Comparison of ENCODE assay signal across 8 cellular contexts in the genomic region with DNA sequence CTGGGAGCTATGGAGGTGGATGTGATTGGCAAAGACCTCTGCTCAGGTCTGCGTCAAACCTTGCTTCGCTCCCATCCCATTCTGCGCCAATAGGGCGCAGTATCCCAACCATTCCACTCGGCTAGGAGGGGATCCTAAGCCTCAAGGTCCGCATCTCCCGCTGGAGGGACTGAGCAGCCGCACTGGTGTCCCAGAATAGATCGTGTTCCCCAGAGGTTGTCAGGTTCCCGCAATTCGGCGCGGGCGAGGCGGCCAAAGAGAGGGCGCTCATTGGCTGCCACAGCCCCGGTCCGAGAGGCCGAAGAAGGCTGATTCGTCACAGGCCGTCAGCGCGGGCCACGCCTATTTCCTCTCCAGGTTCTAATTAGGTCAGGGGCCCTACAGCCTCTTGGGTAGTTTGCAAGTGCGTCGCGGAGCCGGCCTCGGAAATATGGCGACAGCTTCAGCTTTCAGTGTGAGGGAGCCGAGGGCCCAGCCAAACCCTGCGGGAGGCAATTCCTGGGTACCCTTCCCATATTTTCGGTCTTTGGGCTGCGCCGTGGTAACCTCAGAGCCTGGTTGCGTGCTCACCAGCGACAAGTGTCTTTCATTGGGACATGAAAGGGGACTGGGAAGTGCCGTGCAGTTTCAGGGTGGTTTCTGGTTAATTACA. TPM values are rescaled to one million over a fixed set of nuclear protein-coding genes. Genes with fewer than 3 reads are reported as not detected.
DNase-seq lines count a peak whose midpoint lies in the region; ATAC-seq and TF ChIP-seq lines count a peak whose summit lies in the region.

No MANE protein-coding gene starts in this region.

- H3K27ac ChIP-seq in caudate nucleus (ENCODE audit: low read depth, low read length), result peak overlapping the region; percentile 95

- CTCF ChIA-PET in WTC11 (lab: Charles Lee), result interaction anchor here (0.9 to 4.4 kb wide), 24 partner anchors 9 to 555 kb away, joined by 3 to 25 read pairs (median 6); a partner anchor contains a TSS

- in situ Hi-C loops in GM13976 (cut with MboI; ENCODE audit: low sequenced_read_pairs, unreplicated experiment), result no loop called here

- TF ChIP-seq CTCF in GM13976 (IDR thresholded peaks at IDR 0.05; ENCODE audit: borderline replicate concordance, control extremely low read depth, extremely low read depth, insufficient read depth, missing control alignments) (no peak), WTC11 (IDR thresholded peaks at IDR 0.05) (no peak)

- POLR2A ChIA-PET in WTC11 (lab: Charles Lee), result interaction anchor here (1.0 to 1.8 kb wide), 5 partner anchors 15 to 293 kb away, joined by 3 to 9 read pairs (median 3); a partner anchor contains a TSS

- H3K27ac Mint-ChIP-seq in WTC11, result peak overlapping the region; percentile 97

- DNase-seq in GM13976 (ENCODE audit: low spot score) (peak; percentile 96), NCI-H2029 (lab: John Stamatoyannopoulos, UW) (peak; percentile 76), WTC11 (ENCODE audit: low spot score) (peak; percentile 97), caudate nucleus (lab: John Stamatoyannopoulos, UW) (peak in 60 of 61 donors; percentile 57 to 100 (median 89)), inferior parietal cortex (ENCODE audit: extremely low spot score) (peak; percentile 91), HuH-7 (ENCODE audit: low spot score) (no peak)
- DNase-seq in stimulated activated CD4-positive, alpha-beta T cell treated with anti-CD3 and anti-CD28 coated beads, Interleukin-12 subunit alpha, Interleukin-12 subunit beta, amount 100 ng/mL, for 24 hours (ENCODE audit: low read depth in 2 of 2), result peak; percentile 84 to 92

- peaks cover 78% of the 10 kb centered on the region for H3K27me3 Mint-ChIP-seq in WTC11 (ENCODE audit: low read depth)

- H3K9me3 Mint-ChIP-seq in WTC11, result peaks cover 10% of the 10 kb centered on the region

- H3K4me1 Mint-ChIP-seq in WTC11, result 0 out of 2 replicates have a peak, but pooled peaks cover 7% of the 10 kb centered on the region

- H3K36me3 Mint-ChIP-seq in WTC11, result no peaks in the 10 kb centered on the region

- ATAC-seq in HG02763 (IDR thresholded peaks at IDR 0.05; ENCODE audit: unreplicated experiment), result peak; percentile 100
- ATAC-seq in WTC11, result peak; percentile 96

- peak overlapping the region; percentile 78 for H3K4me3 Mint-ChIP-seq in WTC11

TF ChIP-seq in WTC11, 78 proteins besides CTCF, POLR2A, EP300 and RAD21 (continues in another document):
- TF ChIP-seq, protein P1, sequence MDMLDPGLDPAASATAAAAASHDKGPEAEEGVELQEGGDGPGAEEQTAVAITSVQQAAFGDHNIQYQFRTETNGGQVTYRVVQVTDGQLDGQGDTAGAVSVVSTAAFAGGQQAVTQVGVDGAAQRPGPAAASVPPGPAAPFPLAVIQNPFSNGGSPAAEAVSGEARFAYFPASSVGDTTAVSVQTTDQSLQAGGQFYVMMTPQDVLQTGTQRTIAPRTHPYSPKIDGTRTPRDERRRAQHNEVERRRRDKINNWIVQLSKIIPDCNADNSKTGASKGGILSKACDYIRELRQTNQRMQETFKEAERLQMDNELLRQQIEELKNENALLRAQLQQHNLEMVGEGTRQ (CRISPR knock-in tag; IDR thresholded peaks at IDR 0.05), result no peak
- TF ChIP-seq, protein P2, sequence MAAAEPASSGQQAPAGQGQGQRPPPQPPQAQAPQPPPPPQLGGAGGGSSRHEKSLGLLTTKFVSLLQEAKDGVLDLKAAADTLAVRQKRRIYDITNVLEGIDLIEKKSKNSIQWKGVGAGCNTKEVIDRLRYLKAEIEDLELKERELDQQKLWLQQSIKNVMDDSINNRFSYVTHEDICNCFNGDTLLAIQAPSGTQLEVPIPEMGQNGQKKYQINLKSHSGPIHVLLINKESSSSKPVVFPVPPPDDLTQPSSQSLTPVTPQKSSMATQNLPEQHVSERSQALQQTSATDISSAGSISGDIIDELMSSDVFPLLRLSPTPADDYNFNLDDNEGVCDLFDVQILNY (CRISPR knock-in tag; IDR thresholded peaks at IDR 0.05), result peak; percentile 94
- TF ChIP-seq, protein P3, sequence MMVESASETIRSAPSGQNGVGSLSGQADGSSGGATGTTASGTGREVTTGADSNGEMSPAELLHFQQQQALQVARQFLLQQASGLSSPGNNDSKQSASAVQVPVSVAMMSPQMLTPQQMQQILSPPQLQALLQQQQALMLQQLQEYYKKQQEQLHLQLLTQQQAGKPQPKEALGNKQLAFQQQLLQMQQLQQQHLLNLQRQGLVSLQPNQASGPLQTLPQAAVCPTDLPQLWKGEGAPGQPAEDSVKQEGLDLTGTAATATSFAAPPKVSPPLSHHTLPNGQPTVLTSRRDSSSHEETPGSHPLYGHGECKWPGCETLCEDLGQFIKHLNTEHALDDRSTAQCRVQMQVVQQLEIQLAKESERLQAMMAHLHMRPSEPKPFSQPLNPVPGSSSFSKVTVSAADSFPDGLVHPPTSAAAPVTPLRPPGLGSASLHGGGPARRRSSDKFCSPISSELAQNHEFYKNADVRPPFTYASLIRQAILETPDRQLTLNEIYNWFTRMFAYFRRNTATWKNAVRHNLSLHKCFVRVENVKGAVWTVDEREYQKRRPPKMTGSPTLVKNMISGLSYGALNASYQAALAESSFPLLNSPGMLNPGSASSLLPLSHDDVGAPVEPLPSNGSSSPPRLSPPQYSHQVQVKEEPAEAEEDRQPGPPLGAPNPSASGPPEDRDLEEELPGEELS (CRISPR knock-in tag; IDR thresholded peaks at IDR 0.05), result no peak; the same call in 1 of the 2 replicates
- TF ChIP-seq GRHL2 (CRISPR knock-in tag; IDR thresholded peaks at IDR 0.05; ENCODE audit: insufficient replicate concordance, severe bottlenecking), result no peak
- 0 out of 2 replicates have a peak, but pooled peaks have one; percentile 21 for TF ChIP-seq MYBL2 (CRISPR knock-in tag; IDR thresholded peaks at IDR 0.05)
- TF ChIP-seq OVOL2 (CRISPR knock-in tag; IDR thresholded peaks at IDR 0.05; ENCODE audit: borderline replicate concordance), result no peak
- TF ChIP-seq FOXP1 (CRISPR knock-in tag; IDR thresholded peaks at IDR 0.05; ENCODE audit: borderline replicate concordance), result peak; percentile 55; the same call in 1 of the 2 replicates
- TF ChIP-seq SMAD4 (CRISPR knock-in tag; IDR thresholded peaks at IDR 0.05), result peak; percentile 52; the same call in 1 of the 2 replicates
- 0 out of 2 replicates have a peak, but pooled peaks have one; percentile 9 for TF ChIP-seq ETV6 (CRISPR knock-in tag; IDR thresholded peaks at IDR 0.05)
- TF ChIP-seq, protein P4, sequence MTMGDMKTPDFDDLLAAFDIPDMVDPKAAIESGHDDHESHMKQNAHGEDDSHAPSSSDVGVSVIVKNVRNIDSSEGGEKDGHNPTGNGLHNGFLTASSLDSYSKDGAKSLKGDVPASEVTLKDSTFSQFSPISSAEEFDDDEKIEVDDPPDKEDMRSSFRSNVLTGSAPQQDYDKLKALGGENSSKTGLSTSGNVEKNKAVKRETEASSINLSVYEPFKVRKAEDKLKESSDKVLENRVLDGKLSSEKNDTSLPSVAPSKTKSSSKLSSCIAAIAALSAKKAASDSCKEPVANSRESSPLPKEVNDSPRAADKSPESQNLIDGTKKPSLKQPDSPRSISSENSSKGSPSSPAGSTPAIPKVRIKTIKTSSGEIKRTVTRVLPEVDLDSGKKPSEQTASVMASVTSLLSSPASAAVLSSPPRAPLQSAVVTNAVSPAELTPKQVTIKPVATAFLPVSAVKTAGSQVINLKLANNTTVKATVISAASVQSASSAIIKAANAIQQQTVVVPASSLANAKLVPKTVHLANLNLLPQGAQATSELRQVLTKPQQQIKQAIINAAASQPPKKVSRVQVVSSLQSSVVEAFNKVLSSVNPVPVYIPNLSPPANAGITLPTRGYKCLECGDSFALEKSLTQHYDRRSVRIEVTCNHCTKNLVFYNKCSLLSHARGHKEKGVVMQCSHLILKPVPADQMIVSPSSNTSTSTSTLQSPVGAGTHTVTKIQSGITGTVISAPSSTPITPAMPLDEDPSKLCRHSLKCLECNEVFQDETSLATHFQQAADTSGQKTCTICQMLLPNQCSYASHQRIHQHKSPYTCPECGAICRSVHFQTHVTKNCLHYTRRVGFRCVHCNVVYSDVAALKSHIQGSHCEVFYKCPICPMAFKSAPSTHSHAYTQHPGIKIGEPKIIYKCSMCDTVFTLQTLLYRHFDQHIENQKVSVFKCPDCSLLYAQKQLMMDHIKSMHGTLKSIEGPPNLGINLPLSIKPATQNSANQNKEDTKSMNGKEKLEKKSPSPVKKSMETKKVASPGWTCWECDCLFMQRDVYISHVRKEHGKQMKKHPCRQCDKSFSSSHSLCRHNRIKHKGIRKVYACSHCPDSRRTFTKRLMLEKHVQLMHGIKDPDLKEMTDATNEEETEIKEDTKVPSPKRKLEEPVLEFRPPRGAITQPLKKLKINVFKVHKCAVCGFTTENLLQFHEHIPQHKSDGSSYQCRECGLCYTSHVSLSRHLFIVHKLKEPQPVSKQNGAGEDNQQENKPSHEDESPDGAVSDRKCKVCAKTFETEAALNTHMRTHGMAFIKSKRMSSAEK (CRISPR knock-in tag; IDR thresholded peaks at IDR 0.05; ENCODE audit: borderline replicate concordance), result no peak
- peak; percentile 66; the same call in 1 of the 2 replicates for TF ChIP-seq SP1 (CRISPR knock-in tag; conservative IDR thresholded peaks at IDR 0.05)
- TF ChIP-seq, protein P5, sequence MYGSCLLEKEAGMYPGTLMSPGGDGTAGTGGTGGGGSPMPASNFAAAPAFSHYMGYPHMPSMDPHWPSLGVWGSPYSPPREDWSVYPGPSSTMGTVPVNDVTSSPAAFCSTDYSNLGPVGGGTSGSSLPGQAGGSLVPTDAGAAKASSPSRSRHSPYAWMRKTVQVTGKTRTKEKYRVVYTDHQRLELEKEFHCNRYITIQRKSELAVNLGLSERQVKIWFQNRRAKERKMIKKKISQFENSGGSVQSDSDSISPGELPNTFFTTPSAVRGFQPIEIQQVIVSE (CRISPR knock-in tag; IDR thresholded peaks at IDR 0.05; ENCODE audit: borderline replicate concordance), result no peak
- TF ChIP-seq, protein P6, sequence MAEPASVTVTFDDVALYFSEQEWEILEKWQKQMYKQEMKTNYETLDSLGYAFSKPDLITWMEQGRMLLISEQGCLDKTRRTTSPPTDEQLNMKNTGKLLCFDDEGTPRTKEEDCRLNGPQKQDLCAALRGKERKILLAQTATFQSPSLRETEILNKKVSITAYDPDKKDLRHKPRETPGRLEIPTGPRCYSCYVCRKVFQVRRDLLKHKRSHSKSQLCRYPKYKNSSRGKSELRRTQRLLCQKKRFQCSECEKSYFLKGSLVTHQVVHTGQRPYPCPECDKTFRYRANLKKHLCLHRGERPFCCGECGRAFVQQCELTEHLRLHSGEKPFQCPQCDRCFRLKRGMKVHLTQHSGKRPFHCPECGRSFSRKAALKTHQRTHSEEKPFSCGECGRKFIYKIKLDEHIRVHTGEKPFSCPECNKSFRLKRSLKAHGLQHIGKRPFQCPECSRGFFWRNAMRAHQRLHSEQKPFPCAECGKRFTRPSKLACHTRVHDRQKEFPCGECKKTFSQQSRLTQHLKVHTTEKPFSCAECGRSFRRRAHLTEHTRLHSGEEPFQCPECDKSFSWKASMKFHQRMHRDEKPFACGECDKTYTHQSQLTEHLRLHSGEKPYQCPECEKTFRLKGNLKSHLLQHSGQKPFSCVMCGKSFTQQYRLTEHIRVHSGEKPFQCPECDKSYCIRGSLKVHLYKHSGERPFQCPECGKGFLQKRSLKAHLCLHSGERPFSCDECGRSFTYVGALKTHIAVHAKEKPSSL (CRISPR knock-in tag; conservative IDR thresholded peaks at IDR 0.05), result no peak

RNA-seq across cellular contexts. Expression of a gene that starts 5.0 kb away (rescaled TPM):
- total RNA-seq in WTC11 (2021), result not detected in 3 replicates

RNA-seq across cellular contexts. Expression of a gene that starts 14.6 kb away (rescaled TPM):
- 1.4 to 1.6 TPM (median 1.5 TPM) in 3 replicates for total RNA-seq in WTC11 (2021)

RNA-seq across cellular contexts. Expression of a gene that starts 40.8 kb away (rescaled TPM):
- 7.4 to 11.3 TPM (median 8.8 TPM) in 3 replicates for total RNA-seq in WTC11 (2021)
